ENCODE assay signal across 36 cellular contexts in the genomic region with DNA sequence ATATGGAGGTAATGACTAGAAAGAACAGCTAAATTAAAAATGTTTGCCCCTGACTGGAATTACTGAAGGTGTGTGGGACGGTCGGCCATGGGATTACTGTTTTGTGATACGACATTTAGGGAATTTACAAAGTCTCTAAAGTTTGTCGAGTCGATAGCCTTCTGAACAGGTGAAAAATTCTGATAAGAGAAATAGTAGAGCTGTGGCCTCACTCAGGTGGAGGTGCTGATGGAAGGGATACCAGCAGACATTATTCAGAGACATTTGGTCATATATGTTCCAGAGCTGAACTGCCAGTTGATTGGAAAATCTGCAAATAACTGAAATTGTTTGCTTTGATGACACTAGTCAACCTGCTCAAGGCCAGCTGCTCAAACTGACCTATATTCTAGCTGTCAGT.
"Had no signal": no experiment of that assay in that cellular context is flagged by ENCODE, and none has a peak within 500 bp of the region (broad histone marks: within the 10 kb centered on the region; RNA-seq: fewer than 3 reads in every experiment).

No MANE protein-coding gene starts in this region.

- H3K9me3 ChIP-seq: MG63 had no signal

- H3K27me3 ChIP-seq: MG63 had no signal

- DNase-seq: Kasumi-1, MG63, MM.1S, MV-4-11, NCI-H1048, NCI-H1092, NCI-H1092 treated with DMSO at 0.1 percent for 48 hours, NCI-H1105, NCI-H1105 treated with DMSO at 0.1 percent for 48 hours, NCI-H1417, NCI-H1417 treated with DMSO at 0.1 percent for 48 hours, NCI-H1436, NCI-H1436 treated with DMSO at 0.1 percent for 48 hours, NCI-H146, NCI-H1694, NCI-H1694 treated with DMSO at 0.1 percent for 48 hours, NCI-H187, NCI-H187 treated with DMSO at 0.1 percent for 48 hours, NCI-H1930, NCI-H2029, NCI-H2029 treated with DMSO at 0.1 percent for 48 hours, NCI-H2081, NCI-H2081 treated with DMSO at 0.1 percent for 48 hours, NCI-H2107, NCI-H2171, NCI-H2171 treated with DMSO at 0.1 percent for 48 hours, NCI-H2227 treated with DMSO at 0.1 percent for 48 hours, NCI-H226, NCI-H345, NCI-H446, NCI-H446 treated with DMSO at 0.1 percent for 48 hours, NCI-H510A, NCI-H510A treated with DMSO at 0.1 percent for 48 hours, NCI-H524, NCI-H524 treated with DMSO at 0.1 percent for 48 hours, NCI-H526 had no signal

- H3K4me3 ChIP-seq: MG63 had no signal

- H3K36me3 ChIP-seq: MG63 had no signal
